Comparison of ENCODE assay signal across 17 cellular contexts in the genomic region with DNA sequence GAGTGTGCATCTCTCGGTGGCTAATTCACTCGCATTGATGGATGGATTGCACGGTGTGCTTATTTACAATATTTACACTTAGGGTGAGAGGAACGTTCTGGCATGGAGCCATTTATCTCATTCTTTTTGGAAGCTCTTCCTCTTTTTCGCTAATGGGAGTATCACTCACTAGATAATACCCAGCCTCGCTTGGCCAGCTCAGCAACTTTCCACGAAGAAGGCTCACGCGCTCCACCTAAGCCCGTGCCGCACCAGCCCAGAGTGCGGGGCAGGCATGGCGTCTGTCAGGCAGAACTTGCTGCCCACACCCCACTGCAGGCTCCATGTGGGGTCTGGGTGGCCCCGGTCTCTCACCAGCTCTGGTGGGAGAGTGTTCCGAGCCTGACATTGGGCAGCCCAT.
"Had no signal": no experiment of that assay in that cellular context is flagged by ENCODE, and none has a peak within 500 bp of the region (broad histone marks: within the 10 kb centered on the region; RNA-seq: fewer than 3 reads in every experiment).

No MANE protein-coding gene starts in this region.

- H3K27me3 ChIP-seq: right lobe of liver, upper lobe of left lung had no signal

- H3K27ac Mint-ChIP-seq: activated CD4-positive, alpha-beta T cell treated with anti-CD3 and anti-CD28 coated beads for 36 hours; activated naive CD8-positive, alpha-beta T cell; naive thymus-derived CD4-positive, alpha-beta T cell; WTC11 had no signal

- H3K9me3 ChIP-seq: gastrocnemius medialis, heart left ventricle, right lobe of liver, stomach, upper lobe of left lung had no signal

- DNase-seq: activated CD4-positive, alpha-beta T cell treated with anti-CD3 and anti-CD28 coated beads for 36 hours; activated CD4-positive, alpha-beta T cell treated with anti-CD3 and anti-CD28 coated beads, Interleukin-2, amount 50 U/mL, for 48 hours; activated T-cell treated with anti-CD3 and anti-CD28 coated beads for 4 hours; effector CD4-positive, alpha-beta T cell; gastrocnemius medialis; heart left ventricle; mesendoderm; naive thymus-derived CD4-positive, alpha-beta T cell; right lobe of liver; stimulated activated CD4-positive, alpha-beta T cell treated with anti-CD3 and anti-CD28 coated beads, Interleukin-4, amount 100 ng/mL, for 1 hour; stomach; upper lobe of left lung had no signal

- H3K4me3 ChIP-seq: gastrocnemius medialis, heart left ventricle, right lobe of liver, smooth muscle cell, stomach, upper lobe of left lung had no signal

- H3K36me3 Mint-ChIP-seq: activated naive CD8-positive, alpha-beta T cell; naive thymus-derived CD4-positive, alpha-beta T cell had no signal

- H3K4me2 ChIP-seq: smooth muscle cell had no signal

- H3K4me3 Mint-ChIP-seq: activated CD4-positive, alpha-beta T cell treated with anti-CD3 and anti-CD28 coated beads for 36 hours; activated naive CD8-positive, alpha-beta T cell; naive thymus-derived CD4-positive, alpha-beta T cell; WTC11 had no signal

- H2AFZ ChIP-seq: parathyroid adenoma had no signal

- H3K4me1 ChIP-seq: gastrocnemius medialis, heart left ventricle, parathyroid adenoma, right lobe of liver had no signal

- H3K9ac ChIP-seq: parathyroid adenoma had no signal

- H3K36me3 ChIP-seq: gastrocnemius medialis, heart left ventricle, right lobe of liver, stomach, upper lobe of left lung had no signal

- H3K4me1 Mint-ChIP-seq: WTC11 had no signal

- ATAC-seq: activated CD4-positive, alpha-beta T cell treated with anti-CD3 and anti-CD28 coated beads for 36 hours; esophagus mucosa; gastrocnemius medialis; heart left ventricle; naive thymus-derived CD4-positive, alpha-beta T cell; right lobe of liver; WTC11 had no signal

- H3K27ac ChIP-seq: gastrocnemius medialis, heart left ventricle, parathyroid adenoma, right lobe of liver, stomach, upper lobe of left lung had no signal
